2 cellular contexts compared by ENCODE assay signal in genomic region chr14:96852823-96853422, GRCh38.
TF ChIP-seq lines count a peak whose summit lies in the region.

No MANE protein-coding gene starts in this region.

TF ChIP-seq in IMR-90, 13 proteins besides CTCF, POLR2A, EP300 and RAD21:
- TF ChIP-seq SMC3 (IDR thresholded peaks at IDR 0.05; ENCODE audit: low read depth, low read length) (peak; percentile 75), BHLHE40 (IDR thresholded peaks at IDR 0.05; ENCODE audit: low read depth, low read length) (no peak)
TF ChIP-seq in IMR-90: peak in this region for 1.

TF ChIP-seq in SK-N-SH, 30 proteins besides CTCF, POLR2A, EP300 and RAD21:
- TF ChIP-seq SMC3 (IDR thresholded peaks at IDR 0.05; ENCODE audit: low read depth, low read length) = peak; percentile 55
- TF ChIP-seq CHD2 (IDR thresholded peaks at IDR 0.05; ENCODE audit: low read length, partially characterized antibody) = no peak
